In the genomic region with DNA sequence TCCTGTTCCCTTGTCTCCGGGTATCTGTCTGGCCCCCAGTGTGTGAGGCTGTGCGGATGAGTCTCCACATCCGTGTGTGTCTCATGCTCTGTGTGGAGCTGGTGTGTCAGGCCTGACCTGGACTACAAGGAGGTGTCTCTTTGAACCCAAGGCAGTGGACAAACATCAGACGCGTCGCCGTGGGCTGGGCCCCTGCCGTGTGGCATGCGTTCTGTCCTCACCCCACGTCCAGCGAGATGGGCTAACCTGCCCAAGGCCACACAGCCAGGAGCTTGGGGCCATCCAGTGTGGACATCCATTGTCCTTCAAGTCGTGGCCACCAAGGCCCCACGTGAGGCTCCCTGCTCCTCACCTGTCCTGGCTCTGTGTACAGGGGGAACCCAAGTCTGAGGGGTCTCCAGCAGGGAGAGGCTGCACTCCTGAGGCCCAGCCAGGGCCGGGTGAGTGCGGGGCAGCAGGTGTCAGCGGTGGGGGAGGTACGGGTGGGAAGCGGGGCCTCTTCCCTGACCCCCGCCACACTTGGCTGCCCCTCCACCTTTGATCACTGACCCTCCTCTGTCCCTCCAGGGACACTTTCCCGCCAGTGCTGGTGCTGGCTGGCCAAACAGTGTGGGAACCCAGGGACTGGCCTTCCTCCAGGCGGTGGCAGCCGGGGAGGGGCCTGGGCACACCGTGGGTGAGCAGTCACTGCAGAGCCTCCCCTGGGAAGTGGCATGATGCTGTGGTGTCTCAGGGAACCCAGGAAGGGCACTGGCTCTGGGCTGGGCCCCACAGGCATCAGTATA, we compare ENCODE assay signal across 15 cellular contexts. TPM values are rescaled to one million over a fixed set of nuclear protein-coding genes. Genes with fewer than 3 reads are reported as not detected.
A peak's percentile ranks its signal among the peaks of the same experiment; 100 is the strongest.
DNase-seq lines count a peak whose midpoint lies in the region; ATAC-seq, FAIRE-seq and TF ChIP-seq lines count a peak whose summit lies in the region.
"Had no signal": no experiment of that assay in that cellular context is flagged by ENCODE, and none has a peak within 500 bp of the region (broad histone marks: within the 10 kb centered on the region; RNA-seq: fewer than 3 reads in every experiment).

No MANE protein-coding gene starts in this region.

- in situ Hi-C loops in HepG2 (cut with HindIII; ENCODE audit: extremely low pct_ligation_motif_present, low pct_unique_long_range_greater_than_20kb), result loop anchor here (5.0 kb wide), 1 partner anchor 155 kb away; no protein-coding TSS in a partner anchor
- in situ Hi-C loops in gastrocnemius medialis (cut with MboI; ENCODE audit: low sequenced_read_pairs in 4 of 4), result loop anchor here in 1 of 4 donors (10.0 kb wide), 1 partner anchor 62 kb away; a partner anchor contains a TSS
- in situ Hi-C loops in GM23248 (cut with MboI), result no loop called here

- ATAC-seq in body of pancreas (no peak), HepG2 (no peak), gastrocnemius medialis (no peak)

- TF ChIP-seq EP300 in HepG2 (IDR thresholded peaks at IDR 0.05; ENCODE audit: low read depth in 2 of 2, low read length in 2 of 2), result no peak
- TF ChIP-seq EP300 in HepG2 (CRISPR knock-in tag; IDR thresholded peaks at IDR 0.05; ENCODE audit: borderline replicate concordance), result no peak

- H2BK120ac ChIP-seq in H9 (ENCODE audit: low read depth, low read length, poor library complexity, severe bottlenecking), result no peak overlapping the region

- H3K79me2 ChIP-seq in H9 (ENCODE audit: insufficient read depth, low read length) (no peaks in the 10 kb centered on the region), HepG2 (ENCODE audit: insufficient read depth, low read length) (no peaks in the 10 kb centered on the region), OCI-LY7 (ENCODE audit: insufficient read depth, low read depth, low read length) (no peaks in the 10 kb centered on the region), GM23248 (ENCODE audit: insufficient read depth) (no peaks in the 10 kb centered on the region)

- TF ChIP-seq CTCF in H9 (conservative IDR thresholded peaks at IDR 0.05) (no peak), body of pancreas (IDR thresholded peaks at IDR 0.05) (no peak), HepG2 (CRISPR knock-in tag; IDR thresholded peaks at IDR 0.05) (no peak), gastrocnemius medialis (IDR thresholded peaks at IDR 0.05 in 4 of 5, conservative IDR thresholded peaks at IDR 0.05 in 1 of 5) (no peak), OCI-LY7 (conservative IDR thresholded peaks at IDR 0.05; ENCODE audit: low read length) (no peak)

- no peak overlapping the region for H3K4me3 Mint-ChIP-seq in H9

- no TSS peak for BruUV-seq in HepG2 (replicated peaks; lab: Mats Ljungman, UMichigan)
- BruUV-seq in OCI-LY7 (replicated peaks; lab: Mats Ljungman, UMichigan), result no TSS peak

- no peak overlapping the region for H2BK20ac ChIP-seq in H9 (ENCODE audit: low read depth, low read length, poor library complexity, severe bottlenecking)

- no peaks in the 10 kb centered on the region for H3K36me3 ChIP-seq in body of pancreas (replicated peaks in 1 of 2; ENCODE audit: insufficient read depth in 1 of 2, low read depth in 2 of 2)
- no peaks in the 10 kb centered on the region for H3K36me3 ChIP-seq in HepG2 (replicated peaks in 1 of 2; ENCODE audit: control insufficient read depth in 1 of 2, insufficient read depth in 2 of 2, low read length in 2 of 2)
- no peaks in the 10 kb centered on the region for H3K36me3 ChIP-seq in gastrocnemius medialis
- no peaks in the 10 kb centered on the region for H3K36me3 ChIP-seq in OCI-LY7 (ENCODE audit: insufficient read depth, low read length)
- no peaks in the 10 kb centered on the region for H3K36me3 ChIP-seq in GM23248 (ENCODE audit: low read depth)

- H3K9me3 ChIP-seq in H9 (ENCODE audit: control insufficient read depth, low read depth, low read length) (no peaks in the 10 kb centered on the region), body of pancreas (no peaks in the 10 kb centered on the region), HepG2 (ENCODE audit: low read length) (no peaks in the 10 kb centered on the region), gastrocnemius medialis (no peaks in the 10 kb centered on the region), OCI-LY7 (ENCODE audit: low read length) (no peaks in the 10 kb centered on the region), GM23248 (ENCODE audit: low read depth) (no peaks in the 10 kb centered on the region)

- H3K4me3 ChIP-seq in body of pancreas (no peak overlapping the region), HepG2 (replicated peaks in 1 of 3; ENCODE audit: insufficient read depth in 1 of 3, low read depth in 2 of 3, low read length in 3 of 3) (no peak overlapping the region), gastrocnemius medialis (no peak overlapping the region), OCI-LY7 (ENCODE audit: low read depth, low read length, poor library complexity, severe bottlenecking) (no peak overlapping the region), GM23248 (no peak overlapping the region)

- H3K14ac ChIP-seq in H9 (ENCODE audit: insufficient read depth, low read length), result no peak overlapping the region

- no peak overlapping the region for H4K91ac ChIP-seq in H9 (ENCODE audit: insufficient read length, low read depth, low read length)

- H3K9me2 ChIP-seq in OCI-LY7 (ENCODE audit: insufficient read depth, low read length), result no peaks in the 10 kb centered on the region
- no peaks in the 10 kb centered on the region for H3K9me2 ChIP-seq in GM23248 (ENCODE audit: insufficient read depth)

- H3K36me3 Mint-ChIP-seq in H9 (ENCODE audit: insufficient read depth in 1 of 3, low read depth in 3 of 3), result no peaks in the 10 kb centered on the region

- no peak overlapping the region for H2AFZ ChIP-seq in H9 (ENCODE audit: low read length)
- H2AFZ ChIP-seq in HepG2 (ENCODE audit: low read length), result no peak overlapping the region
- H2AFZ ChIP-seq in OCI-LY7 (ENCODE audit: low read length), result no peak overlapping the region
- no peak overlapping the region for H2AFZ ChIP-seq in GM23248

- POLR2A ChIA-PET in HepG2 (lab: Yijun Ruan, JAX) (no interaction called here), OCI-LY7 (lab: Charles Lee) (no interaction called here)

- no peak overlapping the region for H3K18ac ChIP-seq in H9 (ENCODE audit: insufficient read length, low read depth, low read length)

- H3K27ac ChIP-seq in H9 (ENCODE audit: insufficient read length, low read depth, low read length), result no peak overlapping the region
- peak overlapping the region in 3 of 4 donors; percentile 36 to 56 (median 45) for H3K27ac ChIP-seq in body of pancreas
- H3K27ac ChIP-seq in HepG2 (ENCODE audit: extremely low read length, insufficient read depth, low read length), result no peak overlapping the region
- no peak overlapping the region for H3K27ac ChIP-seq in gastrocnemius medialis
- no peak overlapping the region for H3K27ac ChIP-seq in OCI-LY7 (ENCODE audit: low read depth, low read length, poor library complexity, severe bottlenecking)
- H3K27ac ChIP-seq in GM23248, result no peak overlapping the region
- H3K27ac ChIP-seq: C4-2B had no signal

- no peak overlapping the region for H2AK5ac ChIP-seq in H9 (ENCODE audit: insufficient read length, low read length)

- peaks cover 3% of the 10 kb centered on the region; the same call in 1 of the 2 replicates for H3K27me3 Mint-ChIP-seq in H9 (ENCODE audit: low read depth)

- peak; percentile 24 for DNase-seq in H9
- DNase-seq in body of pancreas, result peak in 3 of 4 donors; percentile 35 to 52 (median 49)
- no peak for DNase-seq in HepG2 (ENCODE audit: low spot score)
- DNase-seq in gastrocnemius medialis, result peak; percentile 1 to 10
- no peak for DNase-seq in OCI-LY7 (ENCODE audit: low spot score)
- no peak for DNase-seq in KG1 (lab: John Stamatoyannopoulos, UW)
- DNase-seq in GM23248, result no peak
- DNase-seq: amniotic stem cell; cortex of kidney; mammary epithelial cell; NCI-H226; stimulated activated CD4-positive, alpha-beta T cell treated with anti-CD3 and anti-CD28 coated beads, Interleukin-15, amount 100 ng/mL, for 24 hours had no signal

- no peak overlapping the region for H3K23ac ChIP-seq in H9 (ENCODE audit: insufficient read length, low read depth, low read length)

- H3T11ph ChIP-seq in H9 (ENCODE audit: low read length), result no peak overlapping the region

- no peaks in the 10 kb centered on the region for H3K79me1 ChIP-seq in H9 (ENCODE audit: insufficient read depth, low read depth, low read length, poor library complexity, severe bottlenecking)

- no peak overlapping the region for H4K5ac ChIP-seq in H9 (ENCODE audit: insufficient read length, low read depth, low read length)

- no CpG with 5 or more reads among the region's 23 CpGs for WGBS in H9 (ENCODE audit: extremely low coverage, insufficient read length, low lambda C conversion rate)
- 52 to 55% methylated on average over 9 to 23 of the region's 23 CpGs for WGBS in body of pancreas, 2 donors
- WGBS in HepG2 (ENCODE audit: low lambda C conversion rate), result 27% methylated on average over 7 of the region's 23 CpGs
- WGBS in GM23248 (ENCODE audit: low coverage in 1 of 2, low lambda C conversion rate in 2 of 2, missing lambda C conversion rate in 2 of 2), 2 experiments, result 91% methylated on average over 17 to 23 of the region's 23 CpGs

- TF ChIP-seq POLR2A in body of pancreas (IDR thresholded peaks at IDR 0.05) (no peak), HepG2 (IDR thresholded peaks at IDR 0.05; ENCODE audit: insufficient read depth in 1 of 2, low read depth in 2 of 2, low read length in 2 of 2) (no peak), gastrocnemius medialis (IDR thresholded peaks at IDR 0.05) (no peak)

- no peak overlapping the region for H3K27ac Mint-ChIP-seq in H9

- H3F3A ChIP-seq in GM23248 (ENCODE audit: insufficient read depth), result no peaks in the 10 kb centered on the region

- H3K56ac ChIP-seq in H9 (ENCODE audit: insufficient read length, low read depth, low read length), result no peak overlapping the region

- no peak overlapping the region for H2BK5ac ChIP-seq in H9 (ENCODE audit: insufficient read length, low read length)

- peaks cover 4 to 20% of the 10 kb centered on the region in 2 experiments; a peak in 3 of 4 replicates for H3K4me1 Mint-ChIP-seq in H9

- no peak overlapping the region for H4K8ac ChIP-seq in H9 (replicated peaks; ENCODE audit: insufficient read length, low read depth, low read length)

- no peak for TF ChIP-seq RAD21 in HepG2 (CRISPR knock-in tag; IDR thresholded peaks at IDR 0.05)

- CTCF ChIA-PET in HepG2 (lab: Yijun Ruan, JAX; ENCODE audit: low intra/inter-chr PET ratio, low total read pairs), result no interaction called here
- CTCF ChIA-PET in OCI-LY7 (lab: Charles Lee; ENCODE audit: unreplicated experiment), result no interaction called here

- H3K4ac ChIP-seq in H9 (ENCODE audit: low read depth, low read length), result no peak overlapping the region

- H2BK15ac ChIP-seq in H9 (ENCODE audit: low read depth, low read length), result no peak overlapping the region

- H3K4me2 ChIP-seq in H9 (ENCODE audit: insufficient read depth, insufficient read length, low read length) (no peak overlapping the region), HepG2 (ENCODE audit: low read depth, low read length) (peak overlapping the region; percentile 29), OCI-LY7 (ENCODE audit: low read length) (no peak overlapping the region), GM23248 (ENCODE audit: unreplicated experiment) (no peak overlapping the region)

- H3K4me1 ChIP-seq in H9 (ENCODE audit: insufficient read depth, low read length) (no peaks in the 10 kb centered on the region), body of pancreas (peaks cover 52% of the 10 kb centered on the region), HepG2 (ENCODE audit: insufficient read depth, low read length) (peaks cover 50% of the 10 kb centered on the region), gastrocnemius medialis (peaks cover 20 to 29% of the 10 kb centered on the region in 2 donors), OCI-LY7 (ENCODE audit: insufficient read depth, low read length, poor library complexity, severe bottlenecking) (no peaks in the 10 kb centered on the region), GM23248 (ENCODE audit: insufficient read depth) (no peaks in the 10 kb centered on the region; the same call in 1 of the 2 replicates)

- H4K20me1 ChIP-seq in H9 (ENCODE audit: control insufficient read depth, insufficient read depth, insufficient read length) (no peaks in the 10 kb centered on the region), HepG2 (ENCODE audit: insufficient read depth, low read length) (no peaks in the 10 kb centered on the region), OCI-LY7 (ENCODE audit: insufficient read depth, low read length) (no peaks in the 10 kb centered on the region), GM23248 (ENCODE audit: insufficient read depth) (no peaks in the 10 kb centered on the region)

- H3K9ac ChIP-seq in H9 (ENCODE audit: extremely low read depth, insufficient read length, low read length) (no peak overlapping the region), HepG2 (ENCODE audit: insufficient read depth, low read depth, low read length) (no peak overlapping the region), GM23248 (no peak overlapping the region)

- no peaks in the 10 kb centered on the region; a peak in 2 of 5 replicates for H3K9me3 Mint-ChIP-seq in H9

- no peak overlapping the region for H2BK12ac ChIP-seq in H9 (ENCODE audit: insufficient read length, low read depth, low read length)

- H3K23me2 ChIP-seq in H9 (ENCODE audit: insufficient read length, low read depth, low read length, poor library complexity, severe bottlenecking), result peaks cover 4% of the 10 kb centered on the region

- no peaks in the 10 kb centered on the region for H3K27me3 ChIP-seq in H9 (ENCODE audit: insufficient read depth, low read length)
- H3K27me3 ChIP-seq in body of pancreas, result no peaks in the 10 kb centered on the region
- peaks cover 6 to 51% of the 10 kb centered on the region in 2 experiments for H3K27me3 ChIP-seq in HepG2 (ENCODE audit: control insufficient read depth in 1 of 2, insufficient read depth in 2 of 2, low read length in 2 of 2)
- H3K27me3 ChIP-seq in gastrocnemius medialis, result no peaks in the 10 kb centered on the region
- H3K27me3 ChIP-seq in GM23248 (replicated peaks; ENCODE audit: insufficient read depth), result no peaks in the 10 kb centered on the region

- FAIRE-seq in HepG2 (lab: Jason Lieb, UNC), result no peak
- FAIRE-seq: GM12892 had no signal

- intact Hi-C loops in body of pancreas (cut with DNase I), result no loop called here
- intact Hi-C loops in HepG2 (cut with micrococcal nuclease; ENCODE audit: unreplicated experiment), result no loop called here
- intact Hi-C loops in gastrocnemius medialis (cut with DNase I; ENCODE audit: low total_unique reads), result no loop called here
- intact Hi-C loops in OCI-LY7 (cut with micrococcal nuclease; ENCODE audit: unreplicated experiment), result loop anchor here (5.0 kb wide), 1 partner anchor 215 kb away; no protein-coding TSS in a partner anchor

RNA-seq across cellular contexts. Expression of a gene that starts 48.5 kb away (rescaled TPM):
- 0.59 and 0.75 TPM in 2 replicates for total RNA-seq in H9 (2021)
- total RNA-seq in body of pancreas, result 1 to 10 TPM; 1.3 to 4.9 TPM
- total RNA-seq in HepG2 (2016; rRNA removed; fragmentation: Illumina TruSeq; extraction: Trizol), result not detected in 2 replicates
- not detected in 2 replicates for total RNA-seq in HepG2 (2016; cell fraction: cytosol; rRNA removed; fragmentation: Illumina TruSeq; extraction: Trizol; ENCODE audit: low read depth)
- total RNA-seq in HepG2 (2016; cell fraction: insoluble cytoplasmic fraction; rRNA removed; fragmentation: Illumina TruSeq; extraction: Trizol), result not detected in 2 replicates
- not detected in 2 replicates for total RNA-seq in HepG2 (2016; cell fraction: membrane; rRNA removed; fragmentation: Illumina TruSeq; extraction: Trizol)
- total RNA-seq in HepG2 (2016; cell fraction: nucleus; rRNA removed; fragmentation: Illumina TruSeq; extraction: Trizol), result not detected in 2 replicates
- polyA plus RNA-seq in HepG2 (2011; rRNA removed), result not detected in 2 replicates
- not detected in 2 replicates for polyA plus RNA-seq in HepG2 (2011; cell fraction: cytosol; rRNA removed)
- 0.06 and 0.12 TPM in 2 replicates for polyA plus RNA-seq in HepG2 (2011; cell fraction: nucleus; rRNA removed)
- not detected in 2 replicates for polyA plus RNA-seq in HepG2 (2012)
- 0.06 TPM in 2 replicates for polyA plus RNA-seq in HepG2 (2016; cell fraction: cytosol; fragmentation: Illumina TruSeq; extraction: Trizol; ENCODE audit: low read depth)
- polyA plus RNA-seq in HepG2 (2016; cell fraction: insoluble cytoplasmic fraction; fragmentation: Illumina TruSeq; extraction: Trizol; ENCODE audit: low read depth), result not detected in 2 replicates
- not detected in 2 replicates for polyA plus RNA-seq in HepG2 (2016; cell fraction: membrane; fragmentation: Illumina TruSeq; extraction: Trizol; ENCODE audit: low read depth)
- 0.11 and 0.14 TPM in 2 replicates for polyA plus RNA-seq in HepG2 (2016; cell fraction: nucleus; fragmentation: Illumina TruSeq; extraction: Trizol; ENCODE audit: insufficient read depth, low read depth)
- 0.02 TPM in 1 of 2 replicates, not detected in the other for polyA minus RNA-seq in HepG2 (2011; rRNA and poly(A)+ RNA removed; ENCODE audit: low replicate concordance)
- not detected in 2 replicates for polyA minus RNA-seq in HepG2 (2011; cell fraction: cytosol; rRNA and poly(A)+ RNA removed)
- under 0.01 and 0.12 TPM in 2 replicates for polyA minus RNA-seq in HepG2 (2011; cell fraction: nucleus; rRNA and poly(A)+ RNA removed)
- total RNA-seq in gastrocnemius medialis, result 1 to 10 TPM in 1 of 4 donors, under 1 TPM in 3; 0.18 to 2.2 (median 0.45) TPM
- 2.0 and 4.1 TPM in 2 replicates for total RNA-seq in OCI-LY7 (2014; rRNA removed; shearing (Covaris generic))
- 10.8 and 11.0 TPM in 2 replicates for total RNA-seq in OCI-LY7 (2022)
- 0.13 and 0.22 TPM in 2 replicates for total RNA-seq in GM23248 (2014; rRNA removed; shearing (Covaris generic))
- polyA plus RNA-seq in GM23248 (2016; fragmentation: Nextera tagmentation; extraction: Ambion mirVana), result 0.15 and 0.29 TPM in 2 replicates
- total RNA-seq: mammary epithelial cell, SK-MEL-5 had no signal
- polyA plus RNA-seq: mammary epithelial cell had no signal

Comparison
In these comparisons a context has a peak if more than half of its experiments do, and no peak if none do; other contexts are left out.
1. DNase-seq: peak in H9 (single experiment), body of pancreas (3 of 4) and gastrocnemius medialis (2 of 2); none in HepG2 (single experiment), OCI-LY7 (single experiment), KG1 (single experiment) and GM23248 (single experiment).
2. H3K27ac ChIP-seq: peak in body of pancreas (3 of 4); none in H9 (single experiment), HepG2 (single experiment), gastrocnemius medialis (0 of 4), OCI-LY7 (single experiment) and GM23248 (single experiment).